In genomic region chr4:189505380-189505779, GRCh38 we compare ENCODE assay signal across 2 cellular contexts.
TF ChIP-seq lines count a peak whose summit lies in the region.

No MANE protein-coding gene starts in this region.

TF ChIP-seq in HEK293, 187 proteins besides CTCF, POLR2A, EP300 and RAD21:
- TF ChIP-seq ZSCAN4 (tag by site-specific recombination; IDR thresholded peaks at IDR 0.05) (peak; percentile 76), SP7 (tag by site-specific recombination; IDR thresholded peaks at IDR 0.05) (no peak)
TF ChIP-seq in HEK293: peak in this region for 1.

TF ChIP-seq in H1, 55 proteins besides CTCF, POLR2A, EP300 and RAD21:
- TF ChIP-seq JUND (IDR thresholded peaks at IDR 0.05; ENCODE audit: low read length), result no peak
- no peak for TF ChIP-seq SUZ12 (IDR thresholded peaks at IDR 0.05; ENCODE audit: low read length)
- TF ChIP-seq YY1 (IDR thresholded peaks at IDR 0.05; ENCODE audit: low read depth, low read length), result no peak
- no peak for TF ChIP-seq BCL11A (IDR thresholded peaks at IDR 0.05; ENCODE audit: low read depth in 2 of 2, low read length in 2 of 2)
- TF ChIP-seq BRCA1 (IDR thresholded peaks at IDR 0.05; ENCODE audit: low read depth, low read length), result no peak
- no peak for TF ChIP-seq NANOG (IDR thresholded peaks at IDR 0.05; ENCODE audit: insufficient read depth, low read depth, low read length, poor library complexity, severe bottlenecking)
- no peak for TF ChIP-seq ATF2 (IDR thresholded peaks at IDR 0.05; ENCODE audit: low read length)
- no peak for TF ChIP-seq EGR1 (IDR thresholded peaks at IDR 0.05; ENCODE audit: borderline replicate concordance, low read depth, low read length)
- no peak for TF ChIP-seq FOSL1 (IDR thresholded peaks at IDR 0.05; ENCODE audit: insufficient read depth, low read depth, low read length)
- no peak for TF ChIP-seq RBBP5 (IDR thresholded peaks at IDR 0.05; ENCODE audit: borderline replicate concordance, low read depth, low read length)
- TF ChIP-seq CBX8 (IDR thresholded peaks at IDR 0.05; ENCODE audit: borderline replicate concordance, low read depth, low read length), result no peak
- TF ChIP-seq POU5F1 (IDR thresholded peaks at IDR 0.05; ENCODE audit: low read depth, low read length), result no peak
- TF ChIP-seq ASH2L (IDR thresholded peaks at IDR 0.05; ENCODE audit: low read length), result no peak
- TF ChIP-seq SAP30 (IDR thresholded peaks at IDR 0.05; ENCODE audit: insufficient read depth, insufficient replicate concordance, low read length), result no peak
- TF ChIP-seq TAF7 (optimal IDR thresholded peaks at IDR 0.05; ENCODE audit: borderline replicate concordance, low read depth, low read length), result no peak
